9 cellular contexts compared by ENCODE assay signal in genomic region chr2:584863-585823, GRCh38.
DNase-seq lines count a peak whose midpoint lies in the region; ATAC-seq, FAIRE-seq and TF ChIP-seq lines count a peak whose summit lies in the region.
"Had no signal": no experiment of that assay in that cellular context is flagged by ENCODE, and none has a peak within 500 bp of the region (broad histone marks: within the 10 kb centered on the region; RNA-seq: fewer than 3 reads in every experiment).

No MANE protein-coding gene starts in this region.

- H3K9me3 ChIP-seq in small intestine (ENCODE audit: control insufficient read depth, low read depth): no peaks in the 10 kb centered on the region
- H3K9me3 ChIP-seq: SJSA1 had no signal

- 54 to 67% (median 62%) methylated on average over 21 of the region's 21 CpGs for WGBS in small intestine, 3 donors

- H3K27ac ChIP-seq in small intestine (ENCODE audit: low read depth in 1 of 2, low read length in 1 of 2): no peak overlapping the region
- H3K27ac ChIP-seq: SJSA1 had no signal

- FAIRE-seq in small intestine (lab: Jason Lieb, UNC): no peak

- no peak overlapping the region for H3K4me3 ChIP-seq in small intestine (ENCODE audit: low read depth in 1 of 2, low read length in 2 of 2)
- H3K4me3 ChIP-seq: SJSA1 had no signal

- ATAC-seq in GM21381 (IDR thresholded peaks at IDR 0.05; ENCODE audit: unreplicated experiment) (peak; percentile 93), HG03469 (IDR thresholded peaks at IDR 0.05; ENCODE audit: unreplicated experiment) (peak; percentile 100), left cardiac atrium (no peak)

- H3K36me3 ChIP-seq in small intestine (ENCODE audit: control insufficient read depth in 2 of 2, insufficient read depth in 2 of 2, low read length in 2 of 2): no peaks in the 10 kb centered on the region
- H3K36me3 ChIP-seq: SJSA1 had no signal

- peak; percentile 62 for DNase-seq in activated CD8-positive, alpha-beta memory T cell treated with anti-CD3 and anti-CD28 coated beads, Interleukin-2, amount 50 U/mL, for 48 hours
- DNase-seq in small intestine (peak; percentile 1), COLO668 (lab: John Stamatoyannopoulos, UW; ENCODE audit: unreplicated experiment) (no peak), NCI-H524 (lab: John Stamatoyannopoulos, UW) (no peak), left cardiac atrium (no peak), erythroblast (lab: John Stamatoyannopoulos, UW) (no peak)

- no peaks in the 10 kb centered on the region for H3K4me1 ChIP-seq in small intestine (ENCODE audit: control insufficient read depth in 2 of 2, insufficient read depth in 1 of 2, low read depth in 1 of 2, low read length in 1 of 2)
- H3K4me1 ChIP-seq: SJSA1 had no signal

- TF ChIP-seq POLR2A in erythroblast (IDR thresholded peaks at IDR 0.05; ENCODE audit: low read length): no peak

- H3K27me3 ChIP-seq in small intestine (ENCODE audit: control insufficient read depth in 2 of 2, insufficient read depth in 2 of 2, low read length in 2 of 2): no peaks in the 10 kb centered on the region

- intact Hi-C loops in left cardiac atrium (cut with DNase I): no loop called here

Comparison
In these comparisons a context has a peak if more than half of its experiments do, and no peak if none do; other contexts are left out.
1. ATAC-seq: peak in GM21381 (single experiment) and HG03469 (single experiment); none in left cardiac atrium (0 of 2).
2. DNase-seq: peak in activated CD8-positive, alpha-beta memory T cell treated with anti-CD3 and anti-CD28 coated beads, Interleukin-2, amount 50 U/mL, for 48 hours (single experiment) and small intestine (single experiment); none in COLO668 (single experiment), NCI-H524 (0 of 2), left cardiac atrium (single experiment) and erythroblast (0 of 2).